ENCODE assay signal across 1 cellular context in the genomic region with DNA sequence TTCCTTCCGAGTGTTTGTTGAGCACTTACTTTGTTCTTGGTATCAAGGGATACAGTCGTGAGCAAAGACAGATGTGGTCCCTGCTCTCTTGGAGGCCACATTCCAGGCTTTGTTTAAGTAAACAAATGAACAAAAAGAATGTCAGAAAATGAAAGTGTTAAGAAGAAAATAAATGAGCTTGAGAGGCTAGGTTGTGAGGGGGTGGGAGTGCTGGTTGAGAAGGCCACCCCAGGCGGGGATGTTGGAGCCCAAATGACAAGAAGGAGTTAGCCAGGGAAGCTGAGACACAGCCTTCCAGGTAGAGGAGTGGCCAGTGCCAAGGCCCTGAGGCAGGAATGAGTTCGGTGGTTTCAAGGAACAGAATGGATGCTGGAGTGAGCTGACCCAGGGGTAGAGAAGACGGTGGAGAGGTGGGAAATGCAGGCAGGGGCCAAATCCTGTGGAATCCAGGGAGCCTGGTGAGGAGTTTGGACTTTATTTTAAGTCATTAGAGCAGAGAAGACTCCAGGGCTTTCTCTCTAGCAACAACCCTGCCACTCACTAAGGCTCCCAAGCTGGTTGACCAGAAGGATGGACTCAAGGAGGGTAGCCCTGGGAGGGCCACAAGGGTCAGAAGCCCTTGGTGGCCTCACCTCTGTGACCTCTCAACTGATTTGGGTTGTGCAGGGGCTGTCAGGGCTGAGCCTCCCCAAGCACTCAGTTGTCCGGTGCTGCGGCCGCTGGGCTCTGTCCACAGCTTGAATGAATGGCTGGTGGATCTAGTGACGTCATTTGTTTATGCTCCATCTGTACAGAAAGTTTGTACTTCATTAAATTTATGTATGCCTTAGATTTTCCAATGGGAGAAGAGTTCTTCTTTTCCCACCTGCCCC.
TF ChIP-seq lines count a peak whose summit lies in the region.

No MANE protein-coding gene starts in this region.

TF ChIP-seq in K562, 482 proteins besides CTCF, POLR2A, EP300 and RAD21 (continued from another document):
- TF ChIP-seq, protein P1, sequence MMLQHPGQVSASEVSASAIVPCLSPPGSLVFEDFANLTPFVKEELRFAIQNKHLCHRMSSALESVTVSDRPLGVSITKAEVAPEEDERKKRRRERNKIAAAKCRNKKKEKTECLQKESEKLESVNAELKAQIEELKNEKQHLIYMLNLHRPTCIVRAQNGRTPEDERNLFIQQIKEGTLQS (IDR thresholded peaks at IDR 0.05) = peak; percentile 81
- TF ChIP-seq, protein P1 (CRISPR knock-in tag; conservative IDR thresholded peaks at IDR 0.05) = no peak
- peak; percentile 94 for TF ChIP-seq ATF7 (IDR thresholded peaks at IDR 0.05)
